13 cellular contexts compared by ENCODE assay signal in genomic region chr15:90442423-90442822, GRCh38. TPM values are rescaled to one million over a fixed set of nuclear protein-coding genes. Genes with fewer than 3 reads are reported as not detected.
DNase-seq lines count a peak whose midpoint lies in the region; ATAC-seq and TF ChIP-seq lines count a peak whose summit lies in the region.
"Had no signal": no experiment of that assay in that cellular context is flagged by ENCODE, and none has a peak within 500 bp of the region (broad histone marks: within the 10 kb centered on the region; RNA-seq: fewer than 3 reads in every experiment).

No MANE protein-coding gene starts in this region.

- no peaks in the 10 kb centered on the region for H3K27me3 ChIP-seq in foreskin keratinocyte

- no peaks in the 10 kb centered on the region for H3K4me1 ChIP-seq in foreskin keratinocyte
- H3K4me1 ChIP-seq: Caco-2 had no signal

- H3K27ac ChIP-seq in RWPE1 (peak overlapping the region; percentile 59), foreskin keratinocyte (no peak overlapping the region)

- POLR2A ChIA-PET in RWPE1 (lab: Yijun Ruan, JAX; ENCODE audit: low non-redundant PET), result no interaction called here

- DNase-seq in Right ventricle myocardium superior (no peak), Right ventricle myocardium inferior (ENCODE audit: missing footprints) (no peak), RWPE1 (ENCODE audit: low spot score) (no peak), foreskin keratinocyte (peak in 1 of 2 donors; percentile 34), midbrain (lab: John Stamatoyannopoulos, UW) (no peak), NCI-H1048 (lab: John Stamatoyannopoulos, UW) (no peak)
- DNase-seq: C1 segment of cervical spinal cord; Caco-2; CD4-positive, alpha-beta memory T cell; DMS153; DND-41; GOT3; HFFc6 had no signal

- peak; percentile 51 for ATAC-seq in Right ventricle myocardium superior (ENCODE audit: poor library complexity)
- ATAC-seq in Right ventricle myocardium inferior, result no peak
- ATAC-seq in foreskin keratinocyte, result peak; percentile 20

- intact Hi-C loops in Right ventricle myocardium superior (cut with DNase I), result no loop called here
- intact Hi-C loops in Right ventricle myocardium inferior (cut with DNase I), result no loop called here

- TF ChIP-seq CTCF in RWPE1 (conservative IDR thresholded peaks at IDR 0.05; ENCODE audit: low read depth), result no peak
- TF ChIP-seq CTCF in foreskin keratinocyte (conservative IDR thresholded peaks at IDR 0.05), result no peak

- CTCF ChIA-PET in RWPE1 (lab: Yijun Ruan, JAX), result no interaction called here

RNA-seq across cellular contexts. Expression of gene IQGAP1, which starts 54.4 kb away (rescaled TPM):
- total RNA-seq in Right ventricle myocardium superior, result 39.4 TPM
- total RNA-seq in Right ventricle myocardium inferior, result 47.6 TPM
- 268 and 290 TPM in 2 replicates for total RNA-seq in foreskin keratinocyte
- polyA plus RNA-seq in foreskin keratinocyte, result 99.5 and 102 TPM in 2 replicates
